Comparison of ENCODE assay signal across 18 cellular contexts in genomic region chr1:186512698-186513457, GRCh38. TPM values are rescaled to one million over a fixed set of nuclear protein-coding genes. Genes with fewer than 3 reads are reported as not detected.
A peak's percentile ranks its signal among the peaks of the same experiment; 100 is the strongest.
DNase-seq lines count a peak whose midpoint lies in the region; ATAC-seq and TF ChIP-seq lines count a peak whose summit lies in the region.
"Had no signal": no experiment of that assay in that cellular context is flagged by ENCODE, and none has a peak within 500 bp of the region (broad histone marks: within the 10 kb centered on the region; RNA-seq: fewer than 3 reads in every experiment).

No MANE protein-coding gene starts in this region.

- no peak for DNase-seq in upper lobe of left lung
- DNase-seq in transverse colon = no peak
- no peak for DNase-seq in ureter (ENCODE audit: low spot score)
- DNase-seq: activated CD8-positive, alpha-beta T cell treated with anti-CD3 and anti-CD28 coated beads for 36 hours; activated naive CD8-positive, alpha-beta T cell treated with anti-CD3 and anti-CD28 coated beads for 36 hours; activated T-cell treated with anti-CD3 and anti-CD28 coated beads, Interleukin-2, amount 50 U/mL, for 72 hours; C1 segment of cervical spinal cord; NCI-H1930; NCI-H446 treated with DMSO at 0.1 percent for 48 hours had no signal

- H3K9me3 Mint-ChIP-seq in dendritic cell treated with granulocyte-macrophage colony-stimulating factor and Interleukin-4, amounts not matched to agents 40 ng/mL and 50 ng/mL, for 4 days = peaks cover 19% of the 10 kb centered on the region

- no peak for TF ChIP-seq CTCF in upper lobe of left lung (IDR thresholded peaks at IDR 0.05)
- no peak for TF ChIP-seq CTCF in transverse colon (IDR thresholded peaks at IDR 0.05)

- TF ChIP-seq POLR2A in upper lobe of left lung (IDR thresholded peaks at IDR 0.05) (no peak), transverse colon (IDR thresholded peaks at IDR 0.05) (no peak)

- H3K4me1 ChIP-seq in upper lobe of left lung (peaks cover 0 to 12% (median 7%) of the 10 kb centered on the region in 4 donors), transverse colon (no peaks in the 10 kb centered on the region)
- H3K4me1 ChIP-seq: suprapubic skin had no signal

- H3K4me3 ChIP-seq in upper lobe of left lung (no peak overlapping the region), transverse colon (no peak overlapping the region)
- H3K4me3 ChIP-seq: K562, suprapubic skin had no signal

- H3K9me3 ChIP-seq in upper lobe of left lung (no peaks in the 10 kb centered on the region), transverse colon (no peaks in the 10 kb centered on the region)
- H3K9me3 ChIP-seq: suprapubic skin had no signal

- no peak overlapping the region for H3K4me3 Mint-ChIP-seq in dendritic cell treated with granulocyte-macrophage colony-stimulating factor and Interleukin-4, amounts not matched to agents 40 ng/mL and 50 ng/mL, for 4 days
- H3K4me3 Mint-ChIP-seq: activated CD8-positive, alpha-beta T cell treated with anti-CD3 and anti-CD28 coated beads for 36 hours; activated naive CD8-positive, alpha-beta T cell treated with anti-CD3 and anti-CD28 coated beads for 36 hours; activated T-cell treated with anti-CD3 and anti-CD28 coated beads, Interleukin-2, amount 50 U/mL, for 72 hours; mesothelial cell of epicardium had no signal

- intact Hi-C loops in dendritic cell treated with granulocyte-macrophage colony-stimulating factor and Interleukin-4, amounts not matched to agents 40 ng/mL and 50 ng/mL, for 4 days (cut with micrococcal nuclease) = no loop called here
- intact Hi-C loops in transverse colon (cut with DNase I; ENCODE audit: low total_unique reads) = no loop called here

- TF ChIP-seq EP300 in upper lobe of left lung (IDR thresholded peaks at IDR 0.05) = no peak
- no peak for TF ChIP-seq EP300 in transverse colon (IDR thresholded peaks at IDR 0.05; ENCODE audit: low read depth)

- H3K27me3 Mint-ChIP-seq in dendritic cell treated with granulocyte-macrophage colony-stimulating factor and Interleukin-4, amounts not matched to agents 40 ng/mL and 50 ng/mL, for 4 days = no peaks in the 10 kb centered on the region
- H3K27me3 Mint-ChIP-seq: activated CD8-positive, alpha-beta T cell treated with anti-CD3 and anti-CD28 coated beads for 36 hours; activated naive CD8-positive, alpha-beta T cell treated with anti-CD3 and anti-CD28 coated beads for 36 hours had no signal

- H3K27me3 ChIP-seq in upper lobe of left lung = no peaks in the 10 kb centered on the region
- no peaks in the 10 kb centered on the region for H3K27me3 ChIP-seq in transverse colon
- H3K27me3 ChIP-seq: suprapubic skin had no signal

- H3K4me1 Mint-ChIP-seq in dendritic cell treated with granulocyte-macrophage colony-stimulating factor and Interleukin-4, amounts not matched to agents 40 ng/mL and 50 ng/mL, for 4 days (ENCODE audit: low read depth) = peaks cover 22% of the 10 kb centered on the region
- H3K4me1 Mint-ChIP-seq: activated naive CD8-positive, alpha-beta T cell treated with anti-CD3 and anti-CD28 coated beads for 36 hours; mesothelial cell of epicardium had no signal

- no peaks in the 10 kb centered on the region for H3K36me3 Mint-ChIP-seq in dendritic cell treated with granulocyte-macrophage colony-stimulating factor and Interleukin-4, amounts not matched to agents 40 ng/mL and 50 ng/mL, for 4 days (ENCODE audit: low read depth)
- H3K36me3 Mint-ChIP-seq: mesothelial cell of epicardium had no signal

- no peaks in the 10 kb centered on the region for H3K36me3 ChIP-seq in upper lobe of left lung
- H3K36me3 ChIP-seq in transverse colon = no peaks in the 10 kb centered on the region
- H3K36me3 ChIP-seq: suprapubic skin had no signal

- peak overlapping the region; percentile 78 for H3K27ac Mint-ChIP-seq in dendritic cell treated with granulocyte-macrophage colony-stimulating factor and Interleukin-4, amounts not matched to agents 40 ng/mL and 50 ng/mL, for 4 days
- H3K27ac Mint-ChIP-seq: activated CD8-positive, alpha-beta T cell treated with anti-CD3 and anti-CD28 coated beads for 36 hours; activated naive CD8-positive, alpha-beta T cell treated with anti-CD3 and anti-CD28 coated beads for 36 hours; activated T-cell treated with anti-CD3 and anti-CD28 coated beads, Interleukin-2, amount 50 U/mL, for 72 hours; mesothelial cell of epicardium had no signal

- ATAC-seq in GM19351 (IDR thresholded peaks at IDR 0.05; ENCODE audit: unreplicated experiment) (peak; percentile 8), HG03025 (IDR thresholded peaks at IDR 0.05; ENCODE audit: low FRiP score, unreplicated experiment) (peak; percentile 26), upper lobe of left lung (ENCODE audit: low FRiP score in 2 of 2) (peak; percentile 23 to 53), GM18858 (IDR thresholded peaks at IDR 0.05; ENCODE audit: unreplicated experiment) (no peak)
- ATAC-seq: activated CD8-positive, alpha-beta T cell treated with anti-CD3 and anti-CD28 coated beads for 36 hours; activated T-cell treated with anti-CD3 and anti-CD28 coated beads, Interleukin-2, amount 50 U/mL, for 72 hours; K562 had no signal

- WGBS in upper lobe of left lung, 2 donors = 93 to 95% methylated on average over 2 to 3 of the region's 3 CpGs
- WGBS in transverse colon (ENCODE audit: low coverage in 1 of 2), 2 donors = 85% methylated on average over 3 of the region's 3 CpGs; no CpG with 5 or more reads in 1 of the 2 donors

- in situ Hi-C loops in transverse colon (cut with MboI; ENCODE audit: low pct_ligation_motif_present in 1 of 4, low pct_unique_long_range_greater_than_20kb in 1 of 4, low sequenced_read_pairs in 3 of 4) = no loop called here

- H3K27ac ChIP-seq in upper lobe of left lung (peak overlapping the region in 2 of 4 donors; percentile 31 to 37), transverse colon (no peak overlapping the region)
- H3K27ac ChIP-seq: suprapubic skin had no signal

RNA-seq across cellular contexts. Expression of gene PDC, which starts 52.0 kb away (rescaled TPM):
- total RNA-seq in upper lobe of left lung (not detected), transverse colon (not detected), ureter (not detected)
- total RNA-seq: activated CD8-positive, alpha-beta T cell treated with anti-CD3 and anti-CD28 coated beads for 36 hours; activated naive CD8-positive, alpha-beta T cell treated with anti-CD3 and anti-CD28 coated beads for 36 hours; activated T-cell treated with anti-CD3 and anti-CD28 coated beads, Interleukin-2, amount 50 U/mL, for 72 hours; K562; kidney epithelial cell; mesothelial cell of epicardium; pulmonary artery endothelial cell; suprapubic skin had no signal
